ENCODE assay signal across 25 cellular contexts in the genomic region with DNA sequence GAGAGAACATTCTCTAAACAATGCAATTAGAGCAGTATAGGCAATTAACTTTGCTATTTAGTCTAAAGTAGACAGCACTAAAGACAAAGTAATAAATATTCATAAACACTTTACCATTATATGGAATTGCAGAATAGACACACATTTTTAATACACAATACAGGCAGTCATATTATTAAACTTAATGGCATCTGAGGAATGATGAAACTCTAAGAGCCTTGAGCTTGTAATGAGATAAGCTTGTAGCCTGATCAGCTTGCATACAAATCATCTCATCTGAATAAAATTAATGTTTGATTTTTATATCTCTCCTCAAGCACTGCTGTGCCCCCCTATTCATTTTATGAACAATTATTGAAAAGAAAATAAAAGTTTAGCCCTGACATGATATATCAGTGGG.
"Had no signal": no experiment of that assay in that cellular context is flagged by ENCODE, and none has a peak within 500 bp of the region (broad histone marks: within the 10 kb centered on the region; RNA-seq: fewer than 3 reads in every experiment).

No MANE protein-coding gene starts in this region.

- H3K27ac ChIP-seq: dorsolateral prefrontal cortex, esophagus muscularis mucosa, gastrocnemius medialis, left lung, prostate gland, right atrium auricular region, stomach, thyroid gland, vagina had no signal

- H3K4me1 ChIP-seq: esophagus muscularis mucosa, gastrocnemius medialis, left lung, prostate gland, right atrium auricular region, stomach, vagina had no signal

- H3K4me3 ChIP-seq: dorsolateral prefrontal cortex, esophagus muscularis mucosa, gastrocnemius medialis, left lung, prostate gland, right atrium auricular region, smooth muscle cell, stomach, thyroid gland, vagina had no signal

- H3K27me3 ChIP-seq: dorsolateral prefrontal cortex, esophagus muscularis mucosa, gastrocnemius medialis, left lung, right atrium auricular region, stomach, thyroid gland, vagina had no signal

- H3K4me2 ChIP-seq: smooth muscle cell had no signal

- H3K9me3 Mint-ChIP-seq: nephron progenitor cell had no signal

- H3K36me3 Mint-ChIP-seq: naive thymus-derived CD8-positive, alpha-beta T cell; stimulated activated effector memory CD8-positive, alpha-beta T cell treated with anti-CD3 and anti-CD28 coated beads, Interleukin-12 subunit alpha, Interleukin-12 subunit beta, amount 100 ng/mL, for 72 hours had no signal

- H3K9me3 ChIP-seq: esophagus muscularis mucosa, gastrocnemius medialis, left lung, prostate gland, right atrium auricular region, thyroid gland, vagina had no signal

- H3K27ac Mint-ChIP-seq: endodermal cell; naive thymus-derived CD8-positive, alpha-beta T cell; nephron progenitor cell; stimulated activated effector memory CD8-positive, alpha-beta T cell treated with anti-CD3 and anti-CD28 coated beads, Interleukin-12 subunit alpha, Interleukin-12 subunit beta, amount 100 ng/mL, for 72 hours had no signal

- H3K4me1 Mint-ChIP-seq: naive thymus-derived CD8-positive, alpha-beta T cell; nephron progenitor cell; stimulated activated effector memory CD8-positive, alpha-beta T cell treated with anti-CD3 and anti-CD28 coated beads, Interleukin-12 subunit alpha, Interleukin-12 subunit beta, amount 100 ng/mL, for 72 hours had no signal

- H3K4me3 Mint-ChIP-seq: endodermal cell; naive thymus-derived CD8-positive, alpha-beta T cell; nephron progenitor cell; stimulated activated effector memory CD8-positive, alpha-beta T cell treated with anti-CD3 and anti-CD28 coated beads, Interleukin-12 subunit alpha, Interleukin-12 subunit beta, amount 100 ng/mL, for 72 hours had no signal

- ATAC-seq: gastrocnemius medialis; left cardiac atrium; left lung; naive thymus-derived CD8-positive, alpha-beta T cell; sciatic nerve; stimulated activated effector memory CD8-positive, alpha-beta T cell treated with anti-CD3 and anti-CD28 coated beads, Interleukin-12 subunit alpha, Interleukin-12 subunit beta, amount 100 ng/mL, for 72 hours had no signal

- H3K36me3 ChIP-seq: esophagus muscularis mucosa, gastrocnemius medialis, left lung, prostate gland, right atrium auricular region, stomach, thyroid gland, vagina had no signal

- DNase-seq: cortex of kidney; dorsolateral prefrontal cortex; effector CD4-positive, alpha-beta T cell; endodermal cell; gastrocnemius medialis; head of caudate nucleus; left cardiac atrium; left lung; naive thymus-derived CD8-positive, alpha-beta T cell; nephron progenitor cell; nucleus accumbens; stimulated activated CD4-positive, alpha-beta T cell treated with anti-CD3 and anti-CD28 coated beads, Interleukin-12 subunit alpha, Interleukin-12 subunit beta, amount 100 ng/mL, for 4 hours; stimulated activated CD4-positive, alpha-beta T cell treated with anti-CD3 and anti-CD28 coated beads, Interleukin-1b, Interleukin-23, amount 100 ng/mL, for 48 hours; stimulated activated CD4-positive, alpha-beta T cell treated with anti-CD3 and anti-CD28 coated beads, Interleukin-4, amount 100 ng/mL, for 24 hours; stimulated activated naive CD4-positive, alpha-beta T cell treated with Interleukin-2 at 50 U/mL for 16 hours; stomach; thyroid gland; trophoblast cell had no signal
